ENCODE assay signal across 11 cellular contexts in the genomic region with DNA sequence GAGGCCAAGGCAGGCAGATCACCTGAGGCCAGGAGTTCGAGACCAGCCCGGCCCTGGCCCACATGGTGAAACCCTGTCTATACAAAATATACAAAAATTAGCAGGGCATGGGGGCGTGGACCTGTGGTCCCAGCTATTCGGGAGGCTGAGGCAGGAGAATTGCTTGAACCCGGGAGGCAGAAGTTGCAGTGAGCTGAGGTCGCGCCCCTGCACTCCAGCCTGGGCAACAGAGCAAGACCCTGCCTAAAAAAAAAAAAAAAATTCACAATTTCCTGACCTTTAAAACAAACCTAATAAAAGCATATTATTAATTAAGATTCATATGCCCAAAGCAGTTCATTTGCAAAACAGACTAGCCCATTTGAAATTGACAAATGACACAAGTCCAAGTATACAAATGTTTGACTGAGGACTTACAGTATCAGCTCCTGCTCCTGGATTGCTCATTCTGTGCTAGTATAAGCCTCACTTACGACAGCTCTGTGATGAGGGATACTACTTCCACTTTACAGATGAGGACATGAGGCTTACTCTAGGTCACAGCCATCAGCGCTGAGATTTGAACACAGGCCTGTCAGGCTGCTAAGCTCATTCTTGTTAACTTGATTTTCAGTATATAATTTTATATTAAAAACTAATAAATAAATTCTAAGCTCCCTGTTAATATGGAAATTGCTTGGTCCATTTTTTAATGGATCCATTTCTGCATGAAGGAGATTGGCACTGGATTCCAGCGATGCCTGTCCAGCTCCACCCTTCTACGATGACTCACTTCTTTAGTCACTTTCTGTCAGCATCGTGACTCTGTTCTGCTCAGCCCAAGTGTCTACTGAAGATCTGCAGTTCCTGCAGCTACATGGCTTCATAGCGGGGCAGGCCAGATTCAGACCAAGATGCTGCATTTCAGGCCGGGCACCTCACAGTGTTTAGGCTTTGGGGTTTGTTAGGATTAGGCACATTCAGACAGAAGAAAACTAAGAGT.
DNase-seq lines count a peak whose midpoint lies in the region; ATAC-seq and TF ChIP-seq lines count a peak whose summit lies in the region.
"Had no signal": no experiment of that assay in that cellular context is flagged by ENCODE, and none has a peak within 500 bp of the region (broad histone marks: within the 10 kb centered on the region; RNA-seq: fewer than 3 reads in every experiment).

No MANE protein-coding gene starts in this region.

- H3K4me3 ChIP-seq in IMR-90 (ENCODE audit: insufficient read depth, low read depth, low read length) (no peak overlapping the region), cardiac fibroblast (replicated peaks in 1 of 2; ENCODE audit: low read depth in 2 of 2, low read length in 2 of 2) (no peak overlapping the region)

- no peak overlapping the region for H3K9ac ChIP-seq in IMR-90 (ENCODE audit: low read depth, low read length)

- no peak overlapping the region for H4K8ac ChIP-seq in IMR-90 (ENCODE audit: low read depth in 2 of 2, low read length in 2 of 2)

- H3K9me1 ChIP-seq in IMR-90 (ENCODE audit: insufficient read depth, low read length), result peaks cover 3% of the 10 kb centered on the region

- H4K20me1 ChIP-seq in IMR-90 (ENCODE audit: insufficient read depth, low read length), result no peaks in the 10 kb centered on the region

- H2AK5ac ChIP-seq in IMR-90 (ENCODE audit: low read depth, low read length), result no peak overlapping the region

- no peak overlapping the region for H2BK120ac ChIP-seq in IMR-90 (ENCODE audit: low read depth, low read length)

- BruUV-seq in IMR-90 (replicated peaks; lab: Mats Ljungman, UMichigan), result no TSS peak

- no peaks in the 10 kb centered on the region; a peak in 1 of 4 replicates for H3K79me1 ChIP-seq in IMR-90 (ENCODE audit: low read depth in 1 of 2, low read length in 2 of 2)

- H2AFZ ChIP-seq in IMR-90 (replicated peaks; ENCODE audit: low read length, poor library complexity), result no peak overlapping the region

- TF ChIP-seq CTCF in IMR-90 (conservative IDR thresholded peaks at IDR 0.05; ENCODE audit: low read depth, low read length) (no peak), cardiac fibroblast (IDR thresholded peaks at IDR 0.05; ENCODE audit: low read depth, low read length) (no peak)

- H3K14ac ChIP-seq in IMR-90 (replicated peaks; ENCODE audit: low read depth, low read length), result no peak overlapping the region

- H3K56ac ChIP-seq in IMR-90 (ENCODE audit: extremely low read depth, insufficient read depth, low read length), result no peak overlapping the region

- dilution Hi-C loops in IMR-90 (cut with HindIII; ENCODE audit: low sequenced_read_pairs, unreplicated experiment), result no loop called here

- no peak overlapping the region for H4K5ac ChIP-seq in IMR-90 (ENCODE audit: low read depth, low read length)

- no peak overlapping the region for H4K91ac ChIP-seq in IMR-90 (ENCODE audit: insufficient read depth, low read depth, low read length)

- H2BK20ac ChIP-seq in IMR-90 (ENCODE audit: low read depth, low read length), result no peak overlapping the region

- TF ChIP-seq POLR2A in IMR-90 (IDR thresholded peaks at IDR 0.05; ENCODE audit: low read depth, low read length), result no peak

- no peak overlapping the region for H3K23ac ChIP-seq in IMR-90 (ENCODE audit: low read depth, low read length)

- intact Hi-C loops in IMR-90 (cut with micrococcal nuclease), result no loop called here

- POLR2A ChIA-PET in IMR-90 (lab: Charles Lee; ENCODE audit: unreplicated experiment), result no interaction called here

- no peak overlapping the region for H3K27ac ChIP-seq in IMR-90 (ENCODE audit: insufficient read depth, low read length)
- H3K27ac ChIP-seq: neutrophil had no signal

- CTCF ChIA-PET in IMR-90 (lab: Yijun Ruan, JAX), result interaction anchor here (0.6 kb wide), 1 partner anchor 23 kb away, joined by 3 read pairs; no protein-coding TSS in a partner anchor

- DNase-seq in Ammon's horn (ENCODE audit: low spot score) (peak; percentile 7), IMR-90 (peak; percentile 62), cardiac fibroblast (ENCODE audit: low read depth in 2 of 2) (peak; percentile 45 to 73), kidney glomerular epithelial cell (lab: John Stamatoyannopoulos, UW) (peak; percentile 25)
- DNase-seq in effector CD4-positive, alpha-beta T cell, result no peak
- no peak for DNase-seq in activated CD4-positive, alpha-beta T cell treated with anti-CD3 and anti-CD28 coated beads, Interleukin-2, amount 50 U/mL, for 48 hours
- DNase-seq: Caco-2, GOT3 had no signal

- 75% methylated on average over 5 of the region's 14 CpGs; no CpG with 5 or more reads in 1 of the 2 experiments for WGBS in IMR-90 (ENCODE audit: extremely low coverage in 2 of 2, insufficient read length in 1 of 2), 2 experiments

- no peaks in the 10 kb centered on the region for H3K9me3 ChIP-seq in IMR-90 (ENCODE audit: control insufficient read depth, insufficient read depth, low read length)
- H3K9me3 ChIP-seq: Caco-2, neutrophil had no signal

- no peak for TF ChIP-seq RAD21 in IMR-90 (IDR thresholded peaks at IDR 0.05; ENCODE audit: low read length)

- ATAC-seq in IMR-90 (ENCODE audit: low read depth) (peak; percentile 89), GM21786 (IDR thresholded peaks at IDR 0.05; ENCODE audit: unreplicated experiment) (no peak), HG02870 (IDR thresholded peaks at IDR 0.05; ENCODE audit: unreplicated experiment) (no peak)

- no peak overlapping the region for H2AK9ac ChIP-seq in IMR-90 (replicated peaks; ENCODE audit: low read depth, low read length, poor library complexity)

- no peak overlapping the region for H2BK15ac ChIP-seq in IMR-90 (ENCODE audit: low read depth, low read length)

- in situ Hi-C loops in IMR-90 (cut with MboI; ENCODE audit: low sequenced_read_pairs), result no loop called here

- H3K36me3 ChIP-seq in IMR-90 (ENCODE audit: control insufficient read depth, insufficient read depth, low read length), result peaks cover 22% of the 10 kb centered on the region

- H3K4me1 ChIP-seq in IMR-90 (ENCODE audit: control insufficient read depth, insufficient read depth, low read length), result no peaks in the 10 kb centered on the region
- H3K4me1 ChIP-seq: Caco-2 had no signal

- H3K18ac ChIP-seq in IMR-90 (ENCODE audit: low read depth, low read length), result no peak overlapping the region

- no peak overlapping the region for H2BK5ac ChIP-seq in IMR-90 (ENCODE audit: low read depth, low read length, poor library complexity, severe bottlenecking)

- H3K27me3 ChIP-seq in IMR-90 (ENCODE audit: control insufficient read depth, insufficient read depth, low read length), result no peaks in the 10 kb centered on the region
- H3K27me3 ChIP-seq: neutrophil had no signal

- H3K4me2 ChIP-seq in IMR-90 (ENCODE audit: low read depth, low read length), result no peak overlapping the region

- no peak overlapping the region for H3K4ac ChIP-seq in IMR-90 (ENCODE audit: low read depth, low read length)

TF ChIP-seq in IMR-90, 13 proteins besides CTCF, POLR2A, EP300 and RAD21:
- TF ChIP-seq FOS (IDR thresholded peaks at IDR 0.05; ENCODE audit: low read depth, low read length) (peak; percentile 49; the same call in 1 of the 2 replicates), MAFK (IDR thresholded peaks at IDR 0.05; ENCODE audit: low read depth, low read length) (no peak)

Comparison
In these comparisons a context has a peak if more than half of its experiments do, and no peak if none do; other contexts are left out.
1. DNase-seq: peak in Ammon's horn (single experiment), IMR-90 (single experiment), cardiac fibroblast (2 of 2) and kidney glomerular epithelial cell (single experiment); none in effector CD4-positive, alpha-beta T cell (single experiment) and activated CD4-positive, alpha-beta T cell treated with anti-CD3 and anti-CD28 coated beads, Interleukin-2, amount 50 U/mL, for 48 hours (0 of 2).